ENCODE assay signal across 19 cellular contexts in genomic region chr12:40646456-40646855, GRCh38. TPM values are rescaled to one million over a fixed set of nuclear protein-coding genes. Genes with fewer than 3 reads are reported as not detected.
"Had no signal": no experiment of that assay in that cellular context is flagged by ENCODE, and none has a peak within 500 bp of the region (broad histone marks: within the 10 kb centered on the region; RNA-seq: fewer than 3 reads in every experiment).

No MANE protein-coding gene starts in this region.

- H3K27me3 Mint-ChIP-seq: activated CD4-positive, alpha-beta memory T cell treated with anti-CD3 and anti-CD28 coated beads, Interleukin-2, amount 10 ng/mL, durations not matched to agents 7 days and 5 days; activated CD4-positive, alpha-beta T cell treated with anti-CD3 and anti-CD28 coated beads for 36 hours; activated naive CD8-positive, alpha-beta T cell treated with anti-CD3 and anti-CD28 coated beads, Interleukin-2, amount 10 ng/mL, durations not matched to agents 7 days and 5 days had no signal

- H3K27ac Mint-ChIP-seq: activated CD4-positive, alpha-beta memory T cell treated with anti-CD3 and anti-CD28 coated beads, Interleukin-2, amount 10 ng/mL, durations not matched to agents 7 days and 5 days; activated CD4-positive, alpha-beta T cell treated with anti-CD3 and anti-CD28 coated beads for 36 hours; activated naive CD8-positive, alpha-beta T cell treated with anti-CD3 and anti-CD28 coated beads, Interleukin-2, amount 10 ng/mL, durations not matched to agents 7 days and 5 days had no signal

- DNase-seq: activated CD4-positive, alpha-beta memory T cell treated with anti-CD3 and anti-CD28 coated beads, Interleukin-2, amount 10 ng/mL, durations not matched to agents 7 days and 5 days; activated CD4-positive, alpha-beta T cell treated with anti-CD3 and anti-CD28 coated beads for 36 hours; activated CD4-positive, alpha-beta T cell treated with anti-CD3 and anti-CD28 coated beads, Interleukin-2, amount 50 U/mL, for 1 hour; activated CD8-positive, alpha-beta memory T cell treated with anti-CD3 and anti-CD28 coated beads, Interleukin-2, amount 50 U/mL, for 48 hours; activated naive CD4-positive, alpha-beta T cell treated with anti-CD3 and anti-CD28 coated beads, Interleukin-2, amount 50 U/mL, for 16 hours; activated naive CD8-positive, alpha-beta T cell treated with anti-CD3 and anti-CD28 coated beads, Interleukin-2, amount 10 ng/mL, durations not matched to agents 7 days and 5 days; activated T-cell treated with anti-CD3 and anti-CD28 coated beads, Interleukin-2, amount 50 U/mL, for 1 hour; aorta; Kasumi-1; KBM-7; NCI-H1092; NCI-H1417 treated with DMSO at 0.1 percent for 48 hours; NCI-H1694; NCI-H2029 treated with DMSO at 0.1 percent for 48 hours; SHP77; T-helper 1 cell had no signal

- H3K4me3 Mint-ChIP-seq: activated CD4-positive, alpha-beta memory T cell treated with anti-CD3 and anti-CD28 coated beads, Interleukin-2, amount 10 ng/mL, durations not matched to agents 7 days and 5 days; activated CD4-positive, alpha-beta T cell treated with anti-CD3 and anti-CD28 coated beads for 36 hours; activated naive CD8-positive, alpha-beta T cell treated with anti-CD3 and anti-CD28 coated beads, Interleukin-2, amount 10 ng/mL, durations not matched to agents 7 days and 5 days had no signal

- H3K4me1 Mint-ChIP-seq: activated CD4-positive, alpha-beta memory T cell treated with anti-CD3 and anti-CD28 coated beads, Interleukin-2, amount 10 ng/mL, durations not matched to agents 7 days and 5 days; activated CD4-positive, alpha-beta T cell treated with anti-CD3 and anti-CD28 coated beads for 36 hours; activated naive CD8-positive, alpha-beta T cell treated with anti-CD3 and anti-CD28 coated beads, Interleukin-2, amount 10 ng/mL, durations not matched to agents 7 days and 5 days had no signal

- H3K9me3 Mint-ChIP-seq: activated CD4-positive, alpha-beta memory T cell treated with anti-CD3 and anti-CD28 coated beads, Interleukin-2, amount 10 ng/mL, durations not matched to agents 7 days and 5 days had no signal

- H3K4me1 ChIP-seq: breast epithelium had no signal

- H3K4me3 ChIP-seq: breast epithelium had no signal

- H3K36me3 ChIP-seq: breast epithelium had no signal

- ATAC-seq: activated CD4-positive, alpha-beta T cell treated with anti-CD3 and anti-CD28 coated beads for 36 hours had no signal

- H3K27ac ChIP-seq: breast epithelium, VCaP had no signal

- H3K27me3 ChIP-seq: breast epithelium had no signal

- H3K36me3 Mint-ChIP-seq: activated naive CD8-positive, alpha-beta T cell treated with anti-CD3 and anti-CD28 coated beads, Interleukin-2, amount 10 ng/mL, durations not matched to agents 7 days and 5 days had no signal

RNA-seq across cellular contexts. Expression of gene CNTN1, which starts 45.8 kb away (rescaled TPM):
- total RNA-seq: activated CD4-positive, alpha-beta memory T cell treated with anti-CD3 and anti-CD28 coated beads, Interleukin-2, amount 10 ng/mL, durations not matched to agents 7 days and 5 days; activated CD4-positive, alpha-beta T cell treated with anti-CD3 and anti-CD28 coated beads for 36 hours; activated naive CD8-positive, alpha-beta T cell treated with anti-CD3 and anti-CD28 coated beads, Interleukin-2, amount 10 ng/mL, durations not matched to agents 7 days and 5 days; T-helper 2 cell treated with Interferon-gamma antibody and Interleukin-4, amounts not matched to agents 100 ng/mL and 5 ng/mL, for 36 hours had no signal
